ENCODE assay signal across 1 cellular context in the genomic region with DNA sequence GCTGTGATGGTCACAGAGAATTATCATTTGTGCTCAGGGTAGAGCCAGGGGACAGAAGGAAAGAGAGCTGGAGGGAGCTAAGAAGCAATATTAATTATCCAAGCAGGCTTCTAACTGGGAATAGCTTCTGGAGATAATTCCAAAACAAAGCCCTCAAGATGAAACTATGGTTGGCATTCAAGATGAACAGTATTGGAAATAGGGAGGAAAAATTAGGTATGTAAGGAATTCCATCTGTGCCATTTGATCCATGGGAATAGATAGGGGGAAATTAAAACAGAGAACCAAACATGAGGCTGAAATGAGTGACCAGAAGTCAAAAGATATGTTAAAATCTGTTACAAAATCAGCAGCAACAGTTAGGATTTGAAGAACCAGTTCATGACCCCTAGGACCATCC.
TF ChIP-seq lines count a peak whose summit lies in the region.

No MANE protein-coding gene starts in this region.

TF ChIP-seq in WTC11, 78 proteins besides CTCF, POLR2A, EP300 and RAD21 (continued from another document):
- TF ChIP-seq, protein P1, sequence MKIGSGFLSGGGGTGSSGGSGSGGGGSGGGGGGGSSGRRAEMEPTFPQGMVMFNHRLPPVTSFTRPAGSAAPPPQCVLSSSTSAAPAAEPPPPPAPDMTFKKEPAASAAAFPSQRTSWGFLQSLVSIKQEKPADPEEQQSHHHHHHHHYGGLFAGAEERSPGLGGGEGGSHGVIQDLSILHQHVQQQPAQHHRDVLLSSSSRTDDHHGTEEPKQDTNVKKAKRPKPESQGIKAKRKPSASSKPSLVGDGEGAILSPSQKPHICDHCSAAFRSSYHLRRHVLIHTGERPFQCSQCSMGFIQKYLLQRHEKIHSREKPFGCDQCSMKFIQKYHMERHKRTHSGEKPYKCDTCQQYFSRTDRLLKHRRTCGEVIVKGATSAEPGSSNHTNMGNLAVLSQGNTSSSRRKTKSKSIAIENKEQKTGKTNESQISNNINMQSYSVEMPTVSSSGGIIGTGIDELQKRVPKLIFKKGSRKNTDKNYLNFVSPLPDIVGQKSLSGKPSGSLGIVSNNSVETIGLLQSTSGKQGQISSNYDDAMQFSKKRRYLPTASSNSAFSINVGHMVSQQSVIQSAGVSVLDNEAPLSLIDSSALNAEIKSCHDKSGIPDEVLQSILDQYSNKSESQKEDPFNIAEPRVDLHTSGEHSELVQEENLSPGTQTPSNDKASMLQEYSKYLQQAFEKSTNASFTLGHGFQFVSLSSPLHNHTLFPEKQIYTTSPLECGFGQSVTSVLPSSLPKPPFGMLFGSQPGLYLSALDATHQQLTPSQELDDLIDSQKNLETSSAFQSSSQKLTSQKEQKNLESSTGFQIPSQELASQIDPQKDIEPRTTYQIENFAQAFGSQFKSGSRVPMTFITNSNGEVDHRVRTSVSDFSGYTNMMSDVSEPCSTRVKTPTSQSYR (CRISPR knock-in tag; IDR thresholded peaks at IDR 0.05) = no peak
- TF ChIP-seq, protein P2, sequence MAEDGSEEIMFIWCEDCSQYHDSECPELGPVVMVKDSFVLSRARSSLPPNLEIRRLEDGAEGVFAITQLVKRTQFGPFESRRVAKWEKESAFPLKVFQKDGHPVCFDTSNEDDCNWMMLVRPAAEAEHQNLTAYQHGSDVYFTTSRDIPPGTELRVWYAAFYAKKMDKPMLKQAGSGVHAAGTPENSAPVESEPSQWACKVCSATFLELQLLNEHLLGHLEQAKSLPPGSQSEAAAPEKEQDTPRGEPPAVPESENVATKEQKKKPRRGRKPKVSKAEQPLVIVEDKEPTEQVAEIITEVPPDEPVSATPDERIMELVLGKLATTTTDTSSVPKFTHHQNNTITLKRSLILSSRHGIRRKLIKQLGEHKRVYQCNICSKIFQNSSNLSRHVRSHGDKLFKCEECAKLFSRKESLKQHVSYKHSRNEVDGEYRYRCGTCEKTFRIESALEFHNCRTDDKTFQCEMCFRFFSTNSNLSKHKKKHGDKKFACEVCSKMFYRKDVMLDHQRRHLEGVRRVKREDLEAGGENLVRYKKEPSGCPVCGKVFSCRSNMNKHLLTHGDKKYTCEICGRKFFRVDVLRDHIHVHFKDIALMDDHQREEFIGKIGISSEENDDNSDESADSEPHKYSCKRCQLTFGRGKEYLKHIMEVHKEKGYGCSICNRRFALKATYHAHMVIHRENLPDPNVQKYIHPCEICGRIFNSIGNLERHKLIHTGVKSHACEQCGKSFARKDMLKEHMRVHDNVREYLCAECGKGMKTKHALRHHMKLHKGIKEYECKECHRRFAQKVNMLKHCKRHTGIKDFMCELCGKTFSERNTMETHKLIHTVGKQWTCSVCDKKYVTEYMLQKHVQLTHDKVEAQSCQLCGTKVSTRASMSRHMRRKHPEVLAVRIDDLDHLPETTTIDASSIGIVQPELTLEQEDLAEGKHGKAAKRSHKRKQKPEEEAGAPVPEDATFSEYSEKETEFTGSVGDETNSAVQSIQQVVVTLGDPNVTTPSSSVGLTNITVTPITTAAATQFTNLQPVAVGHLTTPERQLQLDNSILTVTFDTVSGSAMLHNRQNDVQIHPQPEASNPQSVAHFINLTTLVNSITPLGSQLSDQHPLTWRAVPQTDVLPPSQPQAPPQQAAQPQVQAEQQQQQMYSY (CRISPR knock-in tag; IDR thresholded peaks at IDR 0.05) = no peak
- TF ChIP-seq, protein P3, sequence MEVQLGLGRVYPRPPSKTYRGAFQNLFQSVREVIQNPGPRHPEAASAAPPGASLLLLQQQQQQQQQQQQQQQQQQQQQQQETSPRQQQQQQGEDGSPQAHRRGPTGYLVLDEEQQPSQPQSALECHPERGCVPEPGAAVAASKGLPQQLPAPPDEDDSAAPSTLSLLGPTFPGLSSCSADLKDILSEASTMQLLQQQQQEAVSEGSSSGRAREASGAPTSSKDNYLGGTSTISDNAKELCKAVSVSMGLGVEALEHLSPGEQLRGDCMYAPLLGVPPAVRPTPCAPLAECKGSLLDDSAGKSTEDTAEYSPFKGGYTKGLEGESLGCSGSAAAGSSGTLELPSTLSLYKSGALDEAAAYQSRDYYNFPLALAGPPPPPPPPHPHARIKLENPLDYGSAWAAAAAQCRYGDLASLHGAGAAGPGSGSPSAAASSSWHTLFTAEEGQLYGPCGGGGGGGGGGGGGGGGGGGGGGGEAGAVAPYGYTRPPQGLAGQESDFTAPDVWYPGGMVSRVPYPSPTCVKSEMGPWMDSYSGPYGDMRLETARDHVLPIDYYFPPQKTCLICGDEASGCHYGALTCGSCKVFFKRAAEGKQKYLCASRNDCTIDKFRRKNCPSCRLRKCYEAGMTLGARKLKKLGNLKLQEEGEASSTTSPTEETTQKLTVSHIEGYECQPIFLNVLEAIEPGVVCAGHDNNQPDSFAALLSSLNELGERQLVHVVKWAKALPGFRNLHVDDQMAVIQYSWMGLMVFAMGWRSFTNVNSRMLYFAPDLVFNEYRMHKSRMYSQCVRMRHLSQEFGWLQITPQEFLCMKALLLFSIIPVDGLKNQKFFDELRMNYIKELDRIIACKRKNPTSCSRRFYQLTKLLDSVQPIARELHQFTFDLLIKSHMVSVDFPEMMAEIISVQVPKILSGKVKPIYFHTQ (CRISPR knock-in tag; IDR thresholded peaks at IDR 0.05) = no peak
- TF ChIP-seq ETV6 (CRISPR knock-in tag; IDR thresholded peaks at IDR 0.05) (no peak), NFE2L1 (CRISPR knock-in tag; IDR thresholded peaks at IDR 0.05) (no peak), SP1 (CRISPR knock-in tag; conservative IDR thresholded peaks at IDR 0.05) (no peak), ZNF263 (CRISPR knock-in tag; IDR thresholded peaks at IDR 0.05; ENCODE audit: low read depth) (no peak), RORB (CRISPR knock-in tag; IDR thresholded peaks at IDR 0.05) (no peak), ZNF416 (CRISPR knock-in tag; IDR thresholded peaks at IDR 0.05) (no peak)
TF ChIP-seq in WTC11: peak in this region for 0.
